21 cellular contexts compared by ENCODE assay signal in the genomic region with DNA sequence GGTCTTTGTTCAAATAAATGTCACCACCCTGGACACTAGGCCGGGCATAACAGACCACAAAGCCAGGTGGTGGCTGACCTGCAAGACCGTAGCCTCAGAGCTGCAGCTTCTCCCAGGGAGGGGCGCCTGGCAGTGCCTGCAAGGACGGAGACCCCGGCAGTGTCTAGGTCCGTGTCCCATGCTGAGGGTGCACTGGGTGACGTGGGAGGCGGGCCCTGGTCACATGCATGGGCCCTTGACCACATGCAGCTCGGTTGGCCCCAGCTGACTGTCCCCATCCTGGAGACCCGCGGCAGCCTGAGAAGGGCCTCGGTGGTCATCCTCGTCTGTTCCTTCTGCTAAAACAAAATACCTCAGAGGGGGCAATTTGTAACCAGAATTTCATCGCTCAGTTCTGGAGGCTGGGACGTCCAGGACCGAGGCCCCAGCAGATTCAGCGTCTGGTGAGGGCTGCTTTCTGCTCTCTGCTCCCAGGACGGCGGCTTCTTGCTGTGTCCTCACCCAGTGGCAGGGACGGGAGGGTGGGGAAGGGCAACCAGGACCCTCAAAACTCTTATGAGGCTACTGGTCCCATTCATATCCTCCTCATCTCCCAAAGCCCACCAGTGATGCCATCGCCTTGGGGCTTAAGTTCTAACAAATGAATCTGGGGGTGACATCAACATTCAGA. TPM values are rescaled to one million over a fixed set of nuclear protein-coding genes. Genes with fewer than 3 reads are reported as not detected.
DNase-seq lines count a peak whose midpoint lies in the region; ATAC-seq, FAIRE-seq and TF ChIP-seq lines count a peak whose summit lies in the region.
"Had no signal": no experiment of that assay in that cellular context is flagged by ENCODE, and none has a peak within 500 bp of the region (broad histone marks: within the 10 kb centered on the region; RNA-seq: fewer than 3 reads in every experiment).

No MANE protein-coding gene starts in this region.

- intact Hi-C loops in CD14-positive monocyte (cut with micrococcal nuclease) (loop anchor here in 1 of 2 donors (5.0 kb wide), 1 partner anchor 42 kb away; no protein-coding TSS in a partner anchor), kidney (cut with DNase I) (no loop called here)

- H3K36me3 ChIP-seq in WERI-Rb-1 (no peaks in the 10 kb centered on the region), kidney (ENCODE audit: control insufficient read depth in 1 of 2, insufficient read depth in 2 of 2, low read length in 2 of 2) (no peaks in the 10 kb centered on the region)
- H3K36me3 ChIP-seq: gastroesophageal sphincter had no signal

- H3K27ac ChIP-seq in WERI-Rb-1 (peak overlapping the region; percentile 63), kidney (ENCODE audit: low read depth in 2 of 2, low read length in 2 of 2) (no peak overlapping the region)
- H3K27ac ChIP-seq: gastroesophageal sphincter, KMS-11, psoas muscle had no signal

- peaks cover 5% of the 10 kb centered on the region for H3K4me1 Mint-ChIP-seq in activated CD8-positive, alpha-beta memory T cell treated with anti-CD3 and anti-CD28 coated beads, Interleukin-2, amount 10 ng/mL, durations not matched to agents 7 days and 5 days
- H3K4me1 Mint-ChIP-seq in CD14-positive monocyte = peaks cover 12% of the 10 kb centered on the region

- no peak overlapping the region for H3K4me3 Mint-ChIP-seq in activated CD8-positive, alpha-beta memory T cell treated with anti-CD3 and anti-CD28 coated beads, Interleukin-2, amount 10 ng/mL, durations not matched to agents 7 days and 5 days
- no peak overlapping the region for H3K4me3 Mint-ChIP-seq in CD14-positive monocyte
- H3K4me3 Mint-ChIP-seq: central memory CD8-positive, alpha-beta T cell; neural crest cell; T-helper 1 cell treated with Interleukin-12 subunit alpha and Interleukin-12 subunit beta and Interleukin-4 antibody, amounts not matched to agents 30 μg/mL and 1 μg/mL, for 36 hours had no signal

- CTCF ChIA-PET in activated CD8-positive, alpha-beta memory T cell treated with anti-CD3 and anti-CD28 coated beads, Interleukin-2, amount 10 ng/mL, durations not matched to agents 7 days and 5 days (lab: Charles Lee) = interaction anchor here (1.1 to 1.8 kb wide), 3 partner anchors 10 to 14 kb away, joined by 3 to 6 read pairs (median 3); no protein-coding TSS in a partner anchor

- H3K27ac Mint-ChIP-seq in activated CD8-positive, alpha-beta memory T cell treated with anti-CD3 and anti-CD28 coated beads, Interleukin-2, amount 10 ng/mL, durations not matched to agents 7 days and 5 days = peak overlapping the region; percentile 24
- H3K27ac Mint-ChIP-seq in CD14-positive monocyte = peak overlapping the region in 6 of 7 donors; percentile 22 to 71 (median 44)
- H3K27ac Mint-ChIP-seq: T-helper 1 cell treated with Interleukin-12 subunit alpha and Interleukin-12 subunit beta and Interleukin-4 antibody, amounts not matched to agents 30 μg/mL and 1 μg/mL, for 36 hours had no signal

- TF ChIP-seq CTCF in CD14-positive monocyte (IDR thresholded peaks at IDR 0.05) (no peak), WERI-Rb-1 (IDR thresholded peaks at IDR 0.05; ENCODE audit: low read depth, low read length) (no peak), kidney (IDR thresholded peaks at IDR 0.05; ENCODE audit: borderline replicate concordance, extremely low read depth, insufficient read depth) (no peak)

- H3K4me1 ChIP-seq in kidney (ENCODE audit: control insufficient read depth in 1 of 2, insufficient read depth in 1 of 2, low read depth in 1 of 2, low read length in 2 of 2) = peaks cover 0 to 16% of the 10 kb centered on the region in 2 donors
- H3K4me1 ChIP-seq: psoas muscle had no signal

- no peak overlapping the region for H3K9ac ChIP-seq in kidney (ENCODE audit: low read length in 2 of 2)
- H3K9ac ChIP-seq: KMS-11 had no signal

- H3K27me3 Mint-ChIP-seq in activated CD8-positive, alpha-beta memory T cell treated with anti-CD3 and anti-CD28 coated beads, Interleukin-2, amount 10 ng/mL, durations not matched to agents 7 days and 5 days = no peaks in the 10 kb centered on the region
- peaks cover 0 to 2% (median 0%) of the 10 kb centered on the region in 3 donors for H3K27me3 Mint-ChIP-seq in CD14-positive monocyte (ENCODE audit: low read depth in 3 of 3)
- H3K27me3 Mint-ChIP-seq: CD4-positive, alpha-beta memory T cell; central memory CD8-positive, alpha-beta T cell had no signal

- no peak for FAIRE-seq in kidney (lab: Jason Lieb, UNC)
- no peak for FAIRE-seq in urothelium cell line (lab: Jason Lieb, UNC)

- no peaks in the 10 kb centered on the region for H3K36me3 Mint-ChIP-seq in activated CD8-positive, alpha-beta memory T cell treated with anti-CD3 and anti-CD28 coated beads, Interleukin-2, amount 10 ng/mL, durations not matched to agents 7 days and 5 days
- H3K36me3 Mint-ChIP-seq in CD14-positive monocyte = no peaks in the 10 kb centered on the region
- H3K36me3 Mint-ChIP-seq: CD4-positive, alpha-beta memory T cell had no signal

- H3K9me3 ChIP-seq in WERI-Rb-1 (ENCODE audit: severe bottlenecking) = no peaks in the 10 kb centered on the region
- no peaks in the 10 kb centered on the region for H3K9me3 ChIP-seq in kidney (ENCODE audit: control insufficient read depth in 1 of 2, low read length in 2 of 2)
- H3K9me3 ChIP-seq: gastroesophageal sphincter, psoas muscle had no signal

- no peak for DNase-seq in activated CD8-positive, alpha-beta memory T cell treated with anti-CD3 and anti-CD28 coated beads, Interleukin-2, amount 10 ng/mL, durations not matched to agents 7 days and 5 days
- no peak for DNase-seq in activated CD8-positive, alpha-beta memory T cell treated with anti-CD3 and anti-CD28 coated beads for 24 hours
- no peak for DNase-seq in CD14-positive monocyte (ENCODE audit: low spot score)
- DNase-seq in WERI-Rb-1 = no peak
- DNase-seq in kidney = peak; percentile 78
- no peak for DNase-seq in urothelium cell line (ENCODE audit: low spot score)
- no peak for DNase-seq in COLO668 (lab: John Stamatoyannopoulos, UW; ENCODE audit: unreplicated experiment)
- DNase-seq: ACHN, activated gamma-delta T cell, NCI-H1105 treated with DMSO at 0.1 percent for 48 hours, NCI-H526, SIG-M5 had no signal

- no peak for ATAC-seq in activated CD8-positive, alpha-beta memory T cell treated with anti-CD3 and anti-CD28 coated beads, Interleukin-2, amount 10 ng/mL, durations not matched to agents 7 days and 5 days
- ATAC-seq in HG03095 (IDR thresholded peaks at IDR 0.05; ENCODE audit: unreplicated experiment) = no peak
- ATAC-seq: gastroesophageal sphincter had no signal

- no peaks in the 10 kb centered on the region for H3K9me3 Mint-ChIP-seq in activated CD8-positive, alpha-beta memory T cell treated with anti-CD3 and anti-CD28 coated beads, Interleukin-2, amount 10 ng/mL, durations not matched to agents 7 days and 5 days (ENCODE audit: low read depth)
- H3K9me3 Mint-ChIP-seq in CD14-positive monocyte = no peaks in the 10 kb centered on the region
- H3K9me3 Mint-ChIP-seq: CD4-positive, alpha-beta memory T cell; central memory CD8-positive, alpha-beta T cell; T-helper 1 cell treated with Interleukin-12 subunit alpha and Interleukin-12 subunit beta and Interleukin-4 antibody, amounts not matched to agents 30 μg/mL and 1 μg/mL, for 36 hours had no signal

- no peak overlapping the region for H3K4me3 ChIP-seq in WERI-Rb-1 (ENCODE audit: low read depth, low read length)
- no peak overlapping the region for H3K4me3 ChIP-seq in kidney (ENCODE audit: low read length in 2 of 2)
- H3K4me3 ChIP-seq: gastroesophageal sphincter, psoas muscle, smooth muscle cell had no signal

- no peaks in the 10 kb centered on the region for H3K27me3 ChIP-seq in WERI-Rb-1 (ENCODE audit: insufficient read depth, low read depth, severe bottlenecking)
- H3K27me3 ChIP-seq: gastroesophageal sphincter had no signal

RNA-seq across cellular contexts. Expression of gene PWWP2B, which starts 36.8 kb away (rescaled TPM):
- total RNA-seq in activated CD8-positive, alpha-beta memory T cell treated with anti-CD3 and anti-CD28 coated beads, Interleukin-2, amount 10 ng/mL, durations not matched to agents 7 days and 5 days = 10 to 100 TPM in 1 of 2 experiments, 1 to 10 TPM in 1; 6.9 to 12.8 TPM
- polyA plus RNA-seq in CD14-positive monocyte (1 to 10 TPM; 2.4 to 2.7 TPM), kidney (ENCODE audit: insufficient read depth, low read depth, low replicate concordance) (12.9 TPM)
- total RNA-seq in kidney = 24.3 TPM
